ENCODE assay signal across 1 cellular context in genomic region chr11:128804481-128804880, GRCh38.
TF ChIP-seq lines count a peak whose summit lies in the region.

No MANE protein-coding gene starts in this region.

TF ChIP-seq in H1, 55 proteins besides CTCF, POLR2A, EP300 and RAD21:
- TF ChIP-seq YY1 (IDR thresholded peaks at IDR 0.05; ENCODE audit: low read depth, low read length): no peak
- no peak for TF ChIP-seq NANOG (IDR thresholded peaks at IDR 0.05; ENCODE audit: insufficient read depth, low read depth, low read length, poor library complexity, severe bottlenecking)
- TF ChIP-seq TEAD4 (IDR thresholded peaks at IDR 0.05; ENCODE audit: low read depth, low read length): 0 out of 2 replicates have a peak, but pooled peaks have one; percentile 18
